22 cellular contexts compared by ENCODE assay signal in the genomic region with DNA sequence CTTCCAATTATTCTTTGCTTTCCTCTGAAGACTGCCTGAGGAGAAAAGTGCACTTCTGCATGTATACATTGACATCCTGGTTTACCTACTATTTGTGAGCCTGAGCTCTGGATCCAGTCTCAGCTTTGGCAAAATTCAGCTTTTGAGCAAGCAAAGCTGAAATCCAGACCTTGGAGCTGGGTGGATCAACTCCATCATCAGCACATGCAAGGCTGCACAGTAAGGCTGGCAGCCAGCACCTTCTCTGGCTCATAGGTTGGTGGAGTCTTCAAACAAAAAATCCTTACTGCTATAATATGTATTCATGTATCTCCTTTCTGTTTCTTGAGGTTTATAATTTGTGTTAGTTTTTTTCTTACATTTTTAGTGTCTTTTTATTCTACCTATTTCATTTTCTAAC.
A peak's percentile ranks its signal among the peaks of the same experiment; 100 is the strongest.
DNase-seq lines count a peak whose midpoint lies in the region; ATAC-seq and TF ChIP-seq lines count a peak whose summit lies in the region.
"Had no signal": no experiment of that assay in that cellular context is flagged by ENCODE, and none has a peak within 500 bp of the region (broad histone marks: within the 10 kb centered on the region; RNA-seq: fewer than 3 reads in every experiment).

No MANE protein-coding gene starts in this region.

- H3K18ac ChIP-seq in mesendoderm (ENCODE audit: low read length), result no peak overlapping the region

- H3K4me2 ChIP-seq in mesendoderm (ENCODE audit: low read length), result no peak overlapping the region
- H3K4me2 ChIP-seq: A549; BLaER1 treated with 17β-estradiol and CSF1 and Interleukin-3, amounts not matched to agents 10 nM and 100 nM; GM23338 had no signal

- H2BK5ac ChIP-seq in mesendoderm (ENCODE audit: low read length), result no peak overlapping the region

- H3K4me3 Mint-ChIP-seq in brain (no peak overlapping the region), chondrocyte (ENCODE audit: unreplicated experiment) (peak overlapping the region; percentile 17), osteocyte (ENCODE audit: unreplicated experiment) (no peak overlapping the region)
- no peak overlapping the region for H3K4me3 Mint-ChIP-seq in CD8-positive, alpha-beta memory T cell
- H3K4me3 Mint-ChIP-seq: CD14-positive monocyte; CD4-positive, alpha-beta T cell; GM23338; H9 had no signal

- no peak overlapping the region for H4K5ac ChIP-seq in mesendoderm (ENCODE audit: low read length)

- POLR2A ChIA-PET in CD8-positive, alpha-beta memory T cell (lab: Charles Lee), result no interaction called here

- peaks cover 33% of the 10 kb centered on the region for H3K4me1 Mint-ChIP-seq in brain
- peaks cover 79% of the 10 kb centered on the region for H3K4me1 Mint-ChIP-seq in chondrocyte (ENCODE audit: low read depth)
- H3K4me1 Mint-ChIP-seq in osteocyte (ENCODE audit: unreplicated experiment), result peaks cover 67% of the 10 kb centered on the region
- H3K4me1 Mint-ChIP-seq in CD8-positive, alpha-beta memory T cell, result no peaks in the 10 kb centered on the region

- no peak overlapping the region for H2BK120ac ChIP-seq in mesendoderm (ENCODE audit: low read depth, low read length)

- H3K23ac ChIP-seq in mesendoderm (ENCODE audit: low read length), result no peak overlapping the region

- CTCF ChIA-PET in CD8-positive, alpha-beta memory T cell (lab: Charles Lee), result no interaction called here

- H3K4me1 ChIP-seq in CD8-positive, alpha-beta memory T cell (ENCODE audit: insufficient read depth, low read length), result no peaks in the 10 kb centered on the region
- H3K4me1 ChIP-seq in mesendoderm (ENCODE audit: control insufficient read depth, low read depth, low read length), result no peaks in the 10 kb centered on the region
- H3K4me1 ChIP-seq: A549, BE2C had no signal

- no peaks in the 10 kb centered on the region for H3K27me3 ChIP-seq in CD8-positive, alpha-beta memory T cell (ENCODE audit: insufficient read depth, low read length, poor library complexity, severe bottlenecking)
- no peaks in the 10 kb centered on the region for H3K27me3 ChIP-seq in mesendoderm (ENCODE audit: insufficient read depth, low read length, poor library complexity)
- H3K27me3 ChIP-seq: BE2C; BLaER1 treated with 17β-estradiol and CSF1 and Interleukin-3, amounts not matched to agents 10 nM and 100 nM had no signal

- no peak overlapping the region for H3K9ac ChIP-seq in mesendoderm (ENCODE audit: low read length)
- H3K9ac ChIP-seq: BLaER1 treated with 17β-estradiol and CSF1 and Interleukin-3, amounts not matched to agents 10 nM and 100 nM had no signal

- DNase-seq in G401 (ENCODE audit: low spot score) (peak; percentile 78), chondrocyte (ENCODE audit: low spot score) (no peak), osteocyte (ENCODE audit: extremely low spot score, unreplicated experiment) (no peak), mesendoderm (no peak)
- no peak for DNase-seq in CD8-positive, alpha-beta memory T cell
- DNase-seq: 8988T; ACHN; AML-193; BE2C; Calu3; CD4-positive, alpha-beta T cell; COR-L47; DMS53; DMS79 treated with DMSO at 0.1 percent for 48 hours; H9 had no signal

- H3K79me2 ChIP-seq in mesendoderm (ENCODE audit: control insufficient read depth, insufficient read depth, low read length), result no peaks in the 10 kb centered on the region

- ATAC-seq in GM21367 (IDR thresholded peaks at IDR 0.05; ENCODE audit: unreplicated experiment), result no peak
- ATAC-seq: A549, GM23338, HCT116 had no signal

- H3K9me3 Mint-ChIP-seq in brain (peaks cover 24 to 39% (median 30%) of the 10 kb centered on the region in 5 experiments), chondrocyte (ENCODE audit: low read depth) (peaks cover 31% of the 10 kb centered on the region), osteocyte (ENCODE audit: unreplicated experiment) (peaks cover 30% of the 10 kb centered on the region)
- peaks cover 8 to 22% (median 20%) of the 10 kb centered on the region in 5 donors for H3K9me3 Mint-ChIP-seq in CD8-positive, alpha-beta memory T cell
- H3K9me3 Mint-ChIP-seq: GM23338 had no signal

- H3K4ac ChIP-seq in mesendoderm (ENCODE audit: low read depth, low read length), result no peak overlapping the region

- H3K56ac ChIP-seq in mesendoderm (ENCODE audit: low read length), result no peak overlapping the region

- H3K4me3 ChIP-seq in CD8-positive, alpha-beta memory T cell (ENCODE audit: low read length), result no peak overlapping the region
- H3K4me3 ChIP-seq in mesendoderm (ENCODE audit: low read length), result no peak overlapping the region
- H3K4me3 ChIP-seq: A549; BLaER1 treated with 17β-estradiol and CSF1 and Interleukin-3, amounts not matched to agents 10 nM and 100 nM; GM23338 had no signal

- no peak overlapping the region for H2BK15ac ChIP-seq in mesendoderm (replicated peaks; ENCODE audit: low read depth)

- H3K36me3 ChIP-seq in CD8-positive, alpha-beta memory T cell (ENCODE audit: insufficient read depth, low read length), result no peaks in the 10 kb centered on the region
- H3K36me3 ChIP-seq in mesendoderm (ENCODE audit: control insufficient read depth, insufficient read depth, low read length), result no peaks in the 10 kb centered on the region
- H3K36me3 ChIP-seq: BE2C; BLaER1 treated with 17β-estradiol and CSF1 and Interleukin-3, amounts not matched to agents 10 nM and 100 nM had no signal

- no peak overlapping the region for H3K27ac ChIP-seq in CD8-positive, alpha-beta memory T cell (ENCODE audit: low read depth, low read length)
- H3K27ac ChIP-seq in mesendoderm (ENCODE audit: low read depth, low read length), result no peak overlapping the region
- H3K27ac ChIP-seq: A549; BLaER1 treated with 17β-estradiol and CSF1 and Interleukin-3, amounts not matched to agents 10 nM and 100 nM had no signal

- no peaks in the 10 kb centered on the region for H3K9me3 ChIP-seq in CD8-positive, alpha-beta memory T cell (ENCODE audit: low read length)
- H3K9me3 ChIP-seq: BE2C had no signal

- peaks cover 7% of the 10 kb centered on the region for H3K27me3 Mint-ChIP-seq in brain
- H3K27me3 Mint-ChIP-seq in chondrocyte (ENCODE audit: low read depth), result no peaks in the 10 kb centered on the region
- H3K27me3 Mint-ChIP-seq in osteocyte (ENCODE audit: unreplicated experiment), result no peaks in the 10 kb centered on the region
- H3K27me3 Mint-ChIP-seq in CD8-positive, alpha-beta memory T cell, result peaks cover 0 to 3% of the 10 kb centered on the region in 2 donors

- no peak overlapping the region for H4K8ac ChIP-seq in mesendoderm (ENCODE audit: low read depth, low read length)

- H3K27ac Mint-ChIP-seq in brain (peak overlapping the region in 3 of 5 experiments; percentile 18 to 51 (median 41)), chondrocyte (ENCODE audit: unreplicated experiment) (peak overlapping the region; percentile 85), osteocyte (ENCODE audit: unreplicated experiment) (peak overlapping the region; percentile 85)
- no peak overlapping the region for H3K27ac Mint-ChIP-seq in CD8-positive, alpha-beta memory T cell
- H3K27ac Mint-ChIP-seq: CD14-positive monocyte; CD4-positive, alpha-beta T cell; GM23338; H9 had no signal

- TF ChIP-seq CTCF in brain (conservative IDR thresholded peaks at IDR 0.05) (no peak), chondrocyte (IDR thresholded peaks at IDR 0.05) (no peak), osteocyte (IDR thresholded peaks at IDR 0.05) (no peak)

- in situ Hi-C loops in G401 (cut with HindIII; ENCODE audit: low sequenced_read_pairs), result no loop called here

- no peaks in the 10 kb centered on the region for H3K79me1 ChIP-seq in mesendoderm (ENCODE audit: low read length)

- peaks cover 10% of the 10 kb centered on the region for H3K36me3 Mint-ChIP-seq in brain
- H3K36me3 Mint-ChIP-seq in chondrocyte (ENCODE audit: low read depth), result peaks cover 17% of the 10 kb centered on the region
- peaks cover 22% of the 10 kb centered on the region for H3K36me3 Mint-ChIP-seq in osteocyte (ENCODE audit: unreplicated experiment)
- H3K36me3 Mint-ChIP-seq in CD8-positive, alpha-beta memory T cell, result no peaks in the 10 kb centered on the region
- H3K36me3 Mint-ChIP-seq: CD14-positive monocyte had no signal

- H2AK5ac ChIP-seq in mesendoderm (ENCODE audit: low read length), result no peak overlapping the region

Comparison
In these comparisons a context has a peak if more than half of its experiments do, and no peak if none do; other contexts are left out.
1. H3K27ac Mint-ChIP-seq: peak in brain (3 of 5), chondrocyte (single experiment) and osteocyte (single experiment); none in CD8-positive, alpha-beta memory T cell (0 of 8).